23 cellular contexts compared by ENCODE assay signal in genomic region chr7:22420973-22421635, GRCh38.
DNase-seq lines count a peak whose midpoint lies in the region; ATAC-seq, FAIRE-seq and TF ChIP-seq lines count a peak whose summit lies in the region.
"Had no signal": no experiment of that assay in that cellular context is flagged by ENCODE, and none has a peak within 500 bp of the region (broad histone marks: within the 10 kb centered on the region; RNA-seq: fewer than 3 reads in every experiment).

No MANE protein-coding gene starts in this region.

- H3K4me1 ChIP-seq in OCI-LY1 (ENCODE audit: insufficient read depth, low read length, severe bottlenecking), result peaks cover 41% of the 10 kb centered on the region
- H3K4me1 ChIP-seq: foreskin keratinocyte, left ventricle myocardium inferior, SJSA1, thyroid gland had no signal

- no peaks in the 10 kb centered on the region for H3K79me2 ChIP-seq in OCI-LY1 (ENCODE audit: insufficient read depth, low read length)

- peak; percentile 77 for FAIRE-seq in GM12891 (lab: Jason Lieb, UNC)

- H3K9me2 ChIP-seq in OCI-LY1 (ENCODE audit: low read depth, low read length), result no peaks in the 10 kb centered on the region

- no peaks in the 10 kb centered on the region for H3K36me3 ChIP-seq in OCI-LY1 (ENCODE audit: insufficient read depth, low read length)
- H3K36me3 ChIP-seq: cardiac muscle cell, left ventricle myocardium inferior, SJSA1, thyroid gland had no signal

- no peak for TF ChIP-seq POLR2A in GM12891 (IDR thresholded peaks at IDR 0.05; ENCODE audit: low read depth, low read length)

- H3K27ac ChIP-seq in OCI-LY1 (ENCODE audit: low read depth, low read length, poor library complexity, severe bottlenecking), result peak overlapping the region; percentile 72
- H3K27ac ChIP-seq: cardiac muscle cell, foreskin keratinocyte, left ventricle myocardium inferior, SJSA1, thyroid gland had no signal

- no peaks in the 10 kb centered on the region for H4K20me1 ChIP-seq in OCI-LY1 (ENCODE audit: insufficient read depth, low read length)

- no peak for TF ChIP-seq CTCF in OCI-LY1 (IDR thresholded peaks at IDR 0.05; ENCODE audit: low read length)

- H3F3A ChIP-seq in OCI-LY1 (ENCODE audit: insufficient read depth, low read length), result no peaks in the 10 kb centered on the region

- H3K4me3 ChIP-seq in OCI-LY1 (ENCODE audit: low read depth, low read length, poor library complexity, severe bottlenecking), result no peak overlapping the region
- H3K4me3 ChIP-seq: cardiac muscle cell, left ventricle myocardium inferior, SJSA1, thyroid gland had no signal

- H3K27me3 ChIP-seq in OCI-LY1 (ENCODE audit: insufficient read depth, low read length), result no peaks in the 10 kb centered on the region
- H3K27me3 ChIP-seq: cardiac muscle cell, foreskin keratinocyte, thyroid gland had no signal

- ATAC-seq in HG02885 (IDR thresholded peaks at IDR 0.05; ENCODE audit: poor library complexity, unreplicated experiment), result no peak
- ATAC-seq in HG03025 (IDR thresholded peaks at IDR 0.05; ENCODE audit: low FRiP score, unreplicated experiment), result no peak
- ATAC-seq: foreskin keratinocyte; natural killer cell treated with Interleukin-12 subunit alpha and Interleukin-12 subunit beta and Interleukin-15 and Interleukin-18, amount 100 ng/mL, for 72 hours; T-helper 17 cell had no signal

- no peak overlapping the region for H2AFZ ChIP-seq in OCI-LY1 (ENCODE audit: low read length)

- H3K4me2 ChIP-seq in OCI-LY1 (ENCODE audit: low read length), result no peak overlapping the region

- DNase-seq in GM12891 (ENCODE audit: insufficient read length, low spot score) (no peak), NCI-H146 treated with DMSO at 0.1 percent for 48 hours (lab: John Stamatoyannopoulos, UW; ENCODE audit: unreplicated experiment) (peak; percentile 1), left kidney (ENCODE audit: low read depth, low spot score) (peak; percentile 29)
- no peak for DNase-seq in activated CD8-positive, alpha-beta memory T cell treated with anti-CD3 and anti-CD28 coated beads, Interleukin-2, amount 50 U/mL, for 48 hours
- DNase-seq: activated CD4-positive, alpha-beta T cell treated with anti-CD3 and anti-CD28 coated beads, Interleukin-2, amount 10 ng/mL, durations not matched to agents 24 days and 14 days; activated naive CD4-positive, alpha-beta T cell treated with anti-CD3 and anti-CD28 coated beads, Interleukin-2, amount 10 ng/mL, durations not matched to agents 7 days and 5 days; CD4-positive, alpha-beta memory T cell; foreskin keratinocyte; GOT3; IMR-90; left ventricle myocardium inferior; NCI-H187; retina; stimulated activated CD4-positive, alpha-beta T cell treated with anti-CD3 and anti-CD28 coated beads, Interleukin-2, amount 100 ng/mL, for 48 hours; stimulated activated naive CD4-positive, alpha-beta T cell treated with Interleukin-2 at 50 U/mL for 16 hours; T-helper 17 cell; thyroid gland had no signal

- H3K9me3 ChIP-seq in OCI-LY1 (ENCODE audit: low read length), result no peaks in the 10 kb centered on the region
- H3K9me3 ChIP-seq: left ventricle myocardium inferior, SJSA1, thyroid gland had no signal

- no peak overlapping the region for H3K9ac ChIP-seq in OCI-LY1 (ENCODE audit: low read length)

TF ChIP-seq in GM12891, 5 proteins besides CTCF, POLR2A, EP300 and RAD21:
- no peak for TF ChIP-seq PAX5 (IDR thresholded peaks at IDR 0.05; ENCODE audit: insufficient read depth, low read length, severe bottlenecking)
- no peak for TF ChIP-seq POLR2AphosphoS5 (IDR thresholded peaks at IDR 0.05; ENCODE audit: low read depth, low read length)
- TF ChIP-seq TAF1 (IDR thresholded peaks at IDR 0.05; ENCODE audit: low read depth, low read length), result no peak

Comparison
In these comparisons a context has a peak if more than half of its experiments do, and no peak if none do; other contexts are left out.
1. DNase-seq: peak in NCI-H146 treated with DMSO at 0.1 percent for 48 hours (single experiment) and left kidney (single experiment); none in GM12891 (single experiment) and activated CD8-positive, alpha-beta memory T cell treated with anti-CD3 and anti-CD28 coated beads, Interleukin-2, amount 50 U/mL, for 48 hours (single experiment).